ENCODE assay signal across 16 cellular contexts in the genomic region with DNA sequence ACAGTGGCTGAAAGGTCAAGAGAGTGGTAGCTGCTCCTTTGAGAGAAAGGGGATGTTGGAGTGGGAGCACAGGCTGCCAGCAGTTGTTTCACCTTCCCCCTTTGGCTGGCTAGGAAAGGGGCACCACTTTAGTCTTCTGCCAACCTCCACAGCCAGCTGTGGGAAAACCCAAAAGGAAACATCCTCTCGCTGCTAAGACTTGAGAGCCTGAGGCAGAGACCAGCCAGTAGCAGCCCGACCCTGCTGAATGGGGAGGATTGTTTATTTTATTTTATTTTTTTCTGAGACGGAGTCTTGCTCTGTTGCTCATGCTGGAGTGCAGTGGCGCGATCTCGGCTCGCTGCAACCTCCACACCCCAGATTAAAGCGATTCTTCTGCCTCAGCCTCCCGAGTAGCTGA. TPM values are rescaled to one million over a fixed set of nuclear protein-coding genes. Genes with fewer than 3 reads are reported as not detected.
DNase-seq lines count a peak whose midpoint lies in the region; ATAC-seq and TF ChIP-seq lines count a peak whose summit lies in the region.
"Had no signal": no experiment of that assay in that cellular context is flagged by ENCODE, and none has a peak within 500 bp of the region (broad histone marks: within the 10 kb centered on the region; RNA-seq: fewer than 3 reads in every experiment).

No MANE protein-coding gene starts in this region.

- H3K36me3 ChIP-seq in BLaER1 treated with 17β-estradiol and CSF1 and Interleukin-3, amounts not matched to agents 10 nM and 100 nM, result peaks cover 15 to 52% (median 36%) of the 10 kb centered on the region in 11 experiments; a peak in 21 of 22 replicates
- H3K36me3 ChIP-seq in esophagus squamous epithelium (peaks cover 0 to 8% (median 0%) of the 10 kb centered on the region in 3 donors), prostate gland (no peaks in the 10 kb centered on the region)

- peaks cover 6% of the 10 kb centered on the region for H3K9me3 Mint-ChIP-seq in glutamatergic neuron (ENCODE audit: unreplicated experiment)
- H3K9me3 Mint-ChIP-seq: activated B cell treated with CpG ODN at 0.5 μM for 24 hours; activated naive CD4-positive, alpha-beta T cell treated with anti-CD3 and anti-CD28 coated beads for 36 hours; nephron had no signal

- H3K4me1 ChIP-seq in BLaER1 treated with 17β-estradiol and CSF1 and Interleukin-3, amounts not matched to agents 10 nM and 100 nM, result peaks cover 60 to 90% (median 73%) of the 10 kb centered on the region in 10 experiments
- H3K4me1 ChIP-seq in esophagus squamous epithelium, result peaks cover 63 to 89% (median 68%) of the 10 kb centered on the region in 3 donors
- H3K4me1 ChIP-seq in prostate gland (replicated peaks), result peaks cover 40% of the 10 kb centered on the region

- H3K27ac ChIP-seq in BLaER1 treated with 17β-estradiol and CSF1 and Interleukin-3, amounts not matched to agents 10 nM and 100 nM, result peak overlapping the region in 9 of 11 experiments; percentile 9 to 59 (median 37); a peak in 15 of 22 replicates
- H3K27ac ChIP-seq in esophagus squamous epithelium, result peak overlapping the region; percentile 61 to 90 (median 69)
- peak overlapping the region; percentile 39 to 83 for H3K27ac ChIP-seq in prostate gland

- peak overlapping the region; percentile 34 to 99 (median 91); a peak in 21 of 22 replicates for H3K4me2 ChIP-seq in BLaER1 treated with 17β-estradiol and CSF1 and Interleukin-3, amounts not matched to agents 10 nM and 100 nM

- TF ChIP-seq POLR2A in NB4 (IDR thresholded peaks at IDR 0.05; ENCODE audit: extremely low read depth, insufficient read length) (no peak), esophagus squamous epithelium (IDR thresholded peaks at IDR 0.05) (no peak), prostate gland (IDR thresholded peaks at IDR 0.05) (no peak)

- WGBS in esophagus squamous epithelium, 2 donors, result 45 to 52% methylated on average over 8 to 9 of the region's 9 CpGs
- 55% methylated on average over 9 of the region's 9 CpGs for WGBS in prostate gland

- ATAC-seq in HG02970 (IDR thresholded peaks at IDR 0.05; ENCODE audit: low FRiP score, unreplicated experiment), result no peak

- peaks cover 6% of the 10 kb centered on the region for H3K27me3 Mint-ChIP-seq in glutamatergic neuron (ENCODE audit: unreplicated experiment)
- H3K27me3 Mint-ChIP-seq: activated B cell treated with CpG ODN at 0.5 μM for 24 hours had no signal

- no peaks in the 10 kb centered on the region for H3K27me3 ChIP-seq in BLaER1 treated with 17β-estradiol and CSF1 and Interleukin-3, amounts not matched to agents 10 nM and 100 nM
- no peaks in the 10 kb centered on the region for H3K27me3 ChIP-seq in esophagus squamous epithelium
- H3K27me3 ChIP-seq in prostate gland (replicated peaks; ENCODE audit: insufficient read depth), result no peaks in the 10 kb centered on the region

- DNase-seq in NB4 (ENCODE audit: low read depth), result peak; percentile 30
- DNase-seq in esophagus squamous epithelium (lab: John Stamatoyannopoulos, UW), result no peak
- no peak for DNase-seq in prostate gland (ENCODE audit: low spot score)
- no peak for DNase-seq in glutamatergic neuron
- no peak for DNase-seq in NCI-H1436 treated with DMSO at 0.1 percent for 48 hours (lab: John Stamatoyannopoulos, UW)
- DNase-seq in DMS79 treated with DMSO at 0.1 percent for 48 hours (lab: John Stamatoyannopoulos, UW), result no peak
- DNase-seq: activated B cell treated with CpG ODN at 0.5 μM for 24 hours; activated naive CD4-positive, alpha-beta T cell treated with anti-CD3 and anti-CD28 coated beads for 36 hours; AML-193; caudate nucleus; DMS79; NCI-H226; stimulated activated naive CD4-positive, alpha-beta T cell treated with Interleukin-2 at 50 U/mL for 16 hours had no signal

- peaks cover 21% of the 10 kb centered on the region for H3K4me1 Mint-ChIP-seq in glutamatergic neuron (ENCODE audit: low read depth, unreplicated experiment)

- peaks cover 76 to 99% (median 98%) of the 10 kb centered on the region in 11 experiments for H4K20me1 ChIP-seq in BLaER1 treated with 17β-estradiol and CSF1 and Interleukin-3, amounts not matched to agents 10 nM and 100 nM

- no peaks in the 10 kb centered on the region for H3K9me3 ChIP-seq in BLaER1 treated with 17β-estradiol and CSF1 and Interleukin-3, amounts not matched to agents 10 nM and 100 nM (replicated peaks in 1 of 11)
- no peaks in the 10 kb centered on the region for H3K9me3 ChIP-seq in esophagus squamous epithelium
- no peaks in the 10 kb centered on the region for H3K9me3 ChIP-seq in prostate gland

- TF ChIP-seq CTCF in NB4 (IDR thresholded peaks at IDR 0.05; ENCODE audit: low read depth, low read length) (no peak), esophagus squamous epithelium (IDR thresholded peaks at IDR 0.05) (no peak), prostate gland (IDR thresholded peaks at IDR 0.05) (no peak), glutamatergic neuron (IDR thresholded peaks at IDR 0.05; ENCODE audit: partially characterized antibody, unreplicated experiment) (no peak)

- H3K27ac Mint-ChIP-seq in glutamatergic neuron (ENCODE audit: unreplicated experiment), result no peak overlapping the region
- H3K27ac Mint-ChIP-seq: activated B cell treated with CpG ODN at 0.5 μM for 24 hours; activated naive CD4-positive, alpha-beta T cell treated with anti-CD3 and anti-CD28 coated beads for 36 hours had no signal

- H3K4me3 Mint-ChIP-seq in glutamatergic neuron (ENCODE audit: unreplicated experiment), result no peak overlapping the region
- H3K4me3 Mint-ChIP-seq: activated B cell treated with CpG ODN at 0.5 μM for 24 hours; activated naive CD4-positive, alpha-beta T cell treated with anti-CD3 and anti-CD28 coated beads for 36 hours; nephron had no signal

- intact Hi-C loops in esophagus squamous epithelium (cut with DNase I) (no loop called here), prostate gland (cut with DNase I) (no loop called here)

- H3K9ac ChIP-seq in BLaER1 treated with 17β-estradiol and CSF1 and Interleukin-3, amounts not matched to agents 10 nM and 100 nM, result peak overlapping the region in 7 of 11 experiments; percentile 2 to 35 (median 22); a peak in 6 of 22 replicates

- H3K36me3 Mint-ChIP-seq in glutamatergic neuron (ENCODE audit: unreplicated experiment), result no peaks in the 10 kb centered on the region

- 0 out of 20 replicates have a peak overlapping the region, but pooled peaks of 1 of the 10 experiments have one; percentile 1 for H3K4me3 ChIP-seq in BLaER1 treated with 17β-estradiol and CSF1 and Interleukin-3, amounts not matched to agents 10 nM and 100 nM
- H3K4me3 ChIP-seq in NB4 (ENCODE audit: low read depth, low read length) (no peak overlapping the region), esophagus squamous epithelium (no peak overlapping the region), prostate gland (no peak overlapping the region)

RNA-seq across cellular contexts. Expression of a gene that starts 34.5 kb away (rescaled TPM):
- total RNA-seq in esophagus squamous epithelium, result 10 to 100 TPM; 47.0 to 91.0 (median 62.2) TPM
- total RNA-seq in prostate gland, result 10 to 100 TPM; 65.4 to 67.2 TPM
- 76.8 TPM for total RNA-seq in glutamatergic neuron (ENCODE audit: unreplicated experiment)

RNA-seq across cellular contexts. Expression of a gene that starts 43.6 kb away (rescaled TPM):
- under 1 TPM in 3 of 4 donors, not detected in 1; 0.19 to 0.49 (median 0.22) TPM for total RNA-seq in esophagus squamous epithelium
- total RNA-seq in prostate gland, result 1 to 10 TPM in 1 of 2 donors, under 1 TPM in 1; 0.64 to 3.3 TPM
- 286 TPM for total RNA-seq in glutamatergic neuron (ENCODE audit: unreplicated experiment)
- total RNA-seq: activated B cell treated with CpG ODN at 0.5 μM for 24 hours had no signal

Comparison
In these comparisons a context has a peak if more than half of its experiments do, and no peak if none do; other contexts are left out.
1. RNA of a gene that starts 43.6 kb away (total RNA-seq): 286 TPM in glutamatergic neuron (single experiment); 0.64 to 3.3 TPM in prostate gland and 0.19 to 0.49 TPM in esophagus squamous epithelium; every median in the first group is over 10 times any median in the second.
2. Peak in every context shown above with its lines, with median percentiles within 50 percentile points of each other: H3K27ac ChIP-seq.